Comparison of ENCODE assay signal across 1 cellular context in genomic region chr9:123268950-123269302, GRCh38.
A peak's percentile ranks its signal among the peaks of the same experiment; 100 is the strongest.
TF ChIP-seq lines count a peak whose summit lies in the region.

No MANE protein-coding gene starts in this region.

TF ChIP-seq in GM12878, 131 proteins besides CTCF, POLR2A, EP300 and RAD21:
- TF ChIP-seq NBN (IDR thresholded peaks at IDR 0.05), result 0 out of 2 replicates have a peak, but pooled peaks have one; percentile 16
- TF ChIP-seq MLLT1 (IDR thresholded peaks at IDR 0.05), result 0 out of 2 replicates have a peak, but pooled peaks have one; percentile 33
- no peak for TF ChIP-seq USF2 (IDR thresholded peaks at IDR 0.05; ENCODE audit: borderline replicate concordance, low read depth, low read length)
- 0 out of 2 replicates have a peak, but pooled peaks have one; percentile 15 for TF ChIP-seq DPF2 (IDR thresholded peaks at IDR 0.05)
- TF ChIP-seq HDGF (IDR thresholded peaks at IDR 0.05), result 0 out of 2 replicates have a peak, but pooled peaks have one; percentile 51
